ENCODE assay signal across 8 cellular contexts in genomic region chr16:29900102-29900887, GRCh38. TPM values are rescaled to one million over a fixed set of nuclear protein-coding genes. Genes with fewer than 3 reads are reported as not detected.
DNase-seq lines count a peak whose midpoint lies in the region; ATAC-seq and TF ChIP-seq lines count a peak whose summit lies in the region.

Gene ASPHD1, plus strand, starts transcription at chr16:29900488. Its CDS starts 484 bp downstream, at chr16:29900972.

- POLR2A ChIA-PET in activated CD4-positive, alpha-beta T cell treated with anti-CD3 and anti-CD28 coated beads, Interleukin-2, amount 10 ng/mL, durations not matched to agents 7 days and 5 days (lab: Charles Lee) = no interaction called here

- ATAC-seq in HG02623 (IDR thresholded peaks at IDR 0.05; ENCODE audit: unreplicated experiment) (peak; percentile 52), right lobe of liver (peak; percentile 83 to 93 (median 86)), GM21786 (IDR thresholded peaks at IDR 0.05; ENCODE audit: unreplicated experiment) (no peak)

- TF ChIP-seq POLR2A in right lobe of liver (IDR thresholded peaks at IDR 0.05) = no peak

- no peaks in the 10 kb centered on the region for H3K27me3 ChIP-seq in right lobe of liver

- no peak within 1 kb of the TSS for H3K27ac ChIP-seq in right lobe of liver

- peak within 1 kb of the TSS; percentile 59 for H3K4me3 Mint-ChIP-seq in activated CD4-positive, alpha-beta T cell treated with anti-CD3 and anti-CD28 coated beads, Interleukin-2, amount 10 ng/mL, durations not matched to agents 7 days and 5 days

- H3K27me3 Mint-ChIP-seq in activated CD4-positive, alpha-beta T cell treated with anti-CD3 and anti-CD28 coated beads, Interleukin-2, amount 10 ng/mL, durations not matched to agents 7 days and 5 days = peaks cover 32% of the 10 kb centered on the region

- no peaks in the 10 kb centered on the region for H3K36me3 ChIP-seq in right lobe of liver

- no peak for TF ChIP-seq CTCF in right lobe of liver (IDR thresholded peaks at IDR 0.05)

- peak within 1 kb of the TSS; percentile 51 to 57 (median 56) for H3K4me3 ChIP-seq in right lobe of liver

- H3K27ac Mint-ChIP-seq in activated CD4-positive, alpha-beta T cell treated with anti-CD3 and anti-CD28 coated beads, Interleukin-2, amount 10 ng/mL, durations not matched to agents 7 days and 5 days = peak within 1 kb of the TSS; percentile 4

- CTCF ChIA-PET in activated CD4-positive, alpha-beta T cell treated with anti-CD3 and anti-CD28 coated beads, Interleukin-2, amount 10 ng/mL, durations not matched to agents 7 days and 5 days (lab: Charles Lee) = interaction anchor here (0.6 to 1.7 kb wide), 9 partner anchors 9 to 943 kb away, joined by 3 to 6 read pairs (median 3); partner anchors contain the start of gene KCTD13

- H3K9me3 Mint-ChIP-seq in activated CD4-positive, alpha-beta T cell treated with anti-CD3 and anti-CD28 coated beads, Interleukin-2, amount 10 ng/mL, durations not matched to agents 7 days and 5 days = no peaks in the 10 kb centered on the region

- WGBS in right lobe of liver (ENCODE audit: insufficient coverage, low coverage, low lambda C conversion rate, missing lambda C conversion rate) = 3% methylated on average over 30 of the region's 67 CpGs

- no peaks in the 10 kb centered on the region for H3K36me3 Mint-ChIP-seq in activated CD4-positive, alpha-beta T cell treated with anti-CD3 and anti-CD28 coated beads, Interleukin-2, amount 10 ng/mL, durations not matched to agents 7 days and 5 days (ENCODE audit: low read depth)

- peaks cover 13% of the 10 kb centered on the region for H3K4me1 Mint-ChIP-seq in activated CD4-positive, alpha-beta T cell treated with anti-CD3 and anti-CD28 coated beads, Interleukin-2, amount 10 ng/mL, durations not matched to agents 7 days and 5 days

- peak; percentile 54 for DNase-seq in DMS53 treated with DMSO at 0.1 percent for 48 hours (lab: John Stamatoyannopoulos, UW; ENCODE audit: unreplicated experiment)
- DNase-seq in NCI-H345 treated with DMSO at 0.1 percent for 48 hours (lab: John Stamatoyannopoulos, UW; ENCODE audit: unreplicated experiment) = peak; percentile 59
- DNase-seq in activated CD4-positive, alpha-beta T cell treated with anti-CD3 and anti-CD28 coated beads, Interleukin-2, amount 10 ng/mL, durations not matched to agents 7 days and 5 days = peak; percentile 69
- DNase-seq in dermis blood vessel endothelial cell = peak; percentile 64
- peak; percentile 71 to 73 (median 72) for DNase-seq in right lobe of liver
- DNase-seq in stimulated activated CD4-positive, alpha-beta T cell treated with anti-CD3 and anti-CD28 coated beads, Interleukin-4, amount 100 ng/mL, for 1 hour = peak; percentile 81

- no peaks in the 10 kb centered on the region for H3K9me3 ChIP-seq in right lobe of liver

- intact Hi-C loops in right lobe of liver (cut with DNase I) = no loop called here

- no peaks in the 10 kb centered on the region for H3K4me1 ChIP-seq in right lobe of liver

RNA-seq across cellular contexts. Expression of gene ASPHD1, which starts in this region (rescaled TPM):
- total RNA-seq in activated CD4-positive, alpha-beta T cell treated with anti-CD3 and anti-CD28 coated beads, Interleukin-2, amount 10 ng/mL, durations not matched to agents 7 days and 5 days = not detected
- total RNA-seq in dermis blood vessel endothelial cell (0.47 TPM in 1 of 2 replicates, not detected in the other), right lobe of liver (under 1 TPM in 2 of 6 experiments, not detected in 4; 0.38 to 0.50 TPM)

Comparison
In these comparisons a context has a peak if more than half of its experiments do, and no peak if none do; other contexts are left out.
1. Peak in DNase-seq in activated CD4-positive, alpha-beta T cell treated with anti-CD3 and anti-CD28 coated beads, Interleukin-2, amount 10 ng/mL, durations not matched to agents 7 days and 5 days; RNA of the gene not detected or under 1 TPM.
2. Peak in DNase-seq in dermis blood vessel endothelial cell; RNA of the gene not detected or under 1 TPM.
3. Peak in DNase-seq, ATAC-seq and H3K4me3 ChIP-seq in right lobe of liver; RNA of the gene not detected or under 1 TPM.